In the genomic region with DNA sequence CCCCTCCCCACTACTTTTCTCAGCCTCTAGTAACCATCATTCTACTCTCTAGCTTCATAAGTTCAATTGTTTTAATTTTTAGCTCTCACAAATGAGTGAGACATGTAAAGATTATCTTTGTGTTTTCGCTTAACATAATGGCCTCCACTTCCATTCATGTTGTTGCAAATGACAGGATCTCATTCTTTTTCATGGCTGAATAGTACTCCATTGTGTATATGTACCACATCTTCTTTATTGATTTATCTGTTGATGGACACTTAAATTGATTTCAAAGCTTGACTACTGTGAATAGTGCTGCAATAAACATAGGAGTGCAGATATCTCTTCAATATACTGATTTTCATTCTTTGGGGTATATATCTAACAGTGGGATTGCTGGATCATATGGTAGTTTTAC, we compare ENCODE assay signal across 8 cellular contexts.
"Had no signal": no experiment of that assay in that cellular context is flagged by ENCODE, and none has a peak within 500 bp of the region (broad histone marks: within the 10 kb centered on the region; RNA-seq: fewer than 3 reads in every experiment).

No MANE protein-coding gene starts in this region.

- H3K4me3 Mint-ChIP-seq: IgD-negative memory B cell had no signal

- ATAC-seq: HepG2 had no signal

- FAIRE-seq: HepG2, HTR-8/SVneo had no signal

- H3K4me2 ChIP-seq: KMS-11 had no signal

- H3K27ac ChIP-seq: HL-60, KMS-11 had no signal

- H3K4me1 Mint-ChIP-seq: IgD-negative memory B cell had no signal

- H3K36me3 Mint-ChIP-seq: IgD-negative memory B cell had no signal

- H3K27ac Mint-ChIP-seq: IgD-negative memory B cell had no signal

- DNase-seq: IMR-90, KBM-7, KG1 had no signal

- H3K9ac ChIP-seq: KMS-11 had no signal
